21 cellular contexts compared by ENCODE assay signal in genomic region chr15:65042776-65043322, GRCh38. TPM values are rescaled to one million over a fixed set of nuclear protein-coding genes. Genes with fewer than 3 reads are reported as not detected.
DNase-seq lines count a peak whose midpoint lies in the region; ATAC-seq, FAIRE-seq and TF ChIP-seq lines count a peak whose summit lies in the region.
"Had no signal": no experiment of that assay in that cellular context is flagged by ENCODE, and none has a peak within 500 bp of the region (broad histone marks: within the 10 kb centered on the region; RNA-seq: fewer than 3 reads in every experiment).

No MANE protein-coding gene starts in this region.

- H3K36me3 Mint-ChIP-seq in glutamatergic neuron (ENCODE audit: unreplicated experiment) = peaks cover 6% of the 10 kb centered on the region
- H3K36me3 Mint-ChIP-seq: activated naive CD4-positive, alpha-beta T cell treated with anti-CD3 and anti-CD28 coated beads, Interleukin-2, amount 50 U/mL, for 72 hours; naive thymus-derived CD8-positive, alpha-beta T cell had no signal

- H3K9me2 ChIP-seq in PC-3 (replicated peaks; ENCODE audit: low read length) = no peaks in the 10 kb centered on the region

- TF ChIP-seq CTCF in A549 (IDR thresholded peaks at IDR 0.05) (no peak), PC-3 (conservative IDR thresholded peaks at IDR 0.05; ENCODE audit: low read depth, low read length) (no peak), glutamatergic neuron (IDR thresholded peaks at IDR 0.05; ENCODE audit: partially characterized antibody, unreplicated experiment) (no peak), prostate gland (IDR thresholded peaks at IDR 0.05) (no peak)

- TF ChIP-seq POLR2A in A549 (IDR thresholded peaks at IDR 0.05; ENCODE audit: low read length) = no peak
- no peak for TF ChIP-seq POLR2A in prostate gland (IDR thresholded peaks at IDR 0.05)

- peak overlapping the region; percentile 19; the same call in 2 of the 3 replicates for H3K4me2 ChIP-seq in A549
- H3K4me2 ChIP-seq in PC-3 (ENCODE audit: low read length) = peak overlapping the region; percentile 5; the same call in 1 of the 2 replicates

- no peak for TF ChIP-seq EP300 in A549 (IDR thresholded peaks at IDR 0.05)

- FAIRE-seq in A549 (lab: Jason Lieb, UNC) = no peak
- FAIRE-seq: A204.1, urothelium cell line had no signal

- no peaks in the 10 kb centered on the region for H4K20me1 ChIP-seq in PC-3 (ENCODE audit: low read length)
- H4K20me1 ChIP-seq: BLaER1 treated with 17β-estradiol and CSF1 and Interleukin-3, amounts not matched to agents 10 nM and 100 nM had no signal

- no peaks in the 10 kb centered on the region for H3K79me2 ChIP-seq in PC-3 (ENCODE audit: low read length)

- no peaks in the 10 kb centered on the region for H3F3A ChIP-seq in PC-3 (ENCODE audit: low read length, unreplicated experiment)

- DNase-seq in A549 (ENCODE audit: low read depth in 1 of 2, low spot score in 1 of 2) (no peak), PC-3 (peak; percentile 28), glutamatergic neuron (no peak), prostate gland (ENCODE audit: low spot score) (no peak)
- DNase-seq: activated T-cell treated with anti-CD3 and anti-CD28 coated beads, Interleukin-2, amount 50 U/mL, for 72 hours; EL; hippocampal formation; islet precursor cell; Karpas-422; naive thymus-derived CD8-positive, alpha-beta T cell; NCI-H1105; NCI-H524; posterior cingulate gyrus; RPMI8226; stimulated activated CD4-positive, alpha-beta T cell treated with anti-CD3 and anti-CD28 coated beads, Interleukin-4, amount 100 ng/mL, for 24 hours had no signal

- H3K9ac ChIP-seq in PC-3 (ENCODE audit: low read length) (no peak overlapping the region), mucosa of rectum (ENCODE audit: low read depth in 1 of 2, low read length in 2 of 2) (peak overlapping the region; percentile 44 to 54)
- H3K9ac ChIP-seq: BLaER1 treated with 17β-estradiol and CSF1 and Interleukin-3, amounts not matched to agents 10 nM and 100 nM had no signal

- WGBS in A549 (ENCODE audit: missing lambda C conversion rate) = 82% methylated on average over 4 of the region's 4 CpGs
- 17% methylated on average over 4 of the region's 4 CpGs for WGBS in prostate gland

- H3K4me1 Mint-ChIP-seq in glutamatergic neuron (ENCODE audit: low read depth, unreplicated experiment) = peaks cover 19% of the 10 kb centered on the region
- H3K4me1 Mint-ChIP-seq: naive thymus-derived CD8-positive, alpha-beta T cell had no signal

- ATAC-seq in A549 (no peak), PC-3 (peak; percentile 59), SK-N-SH treated with all-trans-retinoic acid at 6 μM for 48 hours (no peak)
- ATAC-seq: activated naive CD4-positive, alpha-beta T cell treated with anti-CD3 and anti-CD28 coated beads, Interleukin-2, amount 50 U/mL, for 72 hours; activated T-cell treated with anti-CD3 and anti-CD28 coated beads, Interleukin-2, amount 50 U/mL, for 72 hours; naive thymus-derived CD8-positive, alpha-beta T cell had no signal

- intact Hi-C loops in PC-3 (cut with micrococcal nuclease) (no loop called here), prostate gland (cut with DNase I) (no loop called here)

- H3K27ac ChIP-seq in A549 (peak overlapping the region; percentile 78 to 82), PC-3 (ENCODE audit: low read length) (no peak overlapping the region; the same call in 1 of the 2 replicates), mucosa of rectum (ENCODE audit: low read depth in 2 of 2, low read length in 2 of 2) (peak overlapping the region; percentile 89 to 90), prostate gland (no peak overlapping the region)
- H3K27ac ChIP-seq: BLaER1 treated with 17β-estradiol and CSF1 and Interleukin-3, amounts not matched to agents 10 nM and 100 nM had no signal

- H3K27me3 ChIP-seq in PC-3 (ENCODE audit: low read length) = no peaks in the 10 kb centered on the region
- no peaks in the 10 kb centered on the region for H3K27me3 ChIP-seq in mucosa of rectum (ENCODE audit: control insufficient read depth in 2 of 2, insufficient read depth in 2 of 2, low read length in 2 of 2)
- no peaks in the 10 kb centered on the region for H3K27me3 ChIP-seq in prostate gland (replicated peaks; ENCODE audit: insufficient read depth)
- H3K27me3 ChIP-seq: BLaER1 treated with 17β-estradiol and CSF1 and Interleukin-3, amounts not matched to agents 10 nM and 100 nM had no signal

- no peak overlapping the region for H3K4me3 ChIP-seq in A549
- no peak overlapping the region for H3K4me3 ChIP-seq in PC-3 (ENCODE audit: low read length)
- peak overlapping the region in 1 of 2 donors; percentile 42 for H3K4me3 ChIP-seq in mucosa of rectum (ENCODE audit: low read length in 2 of 2)
- no peak overlapping the region for H3K4me3 ChIP-seq in prostate gland
- H3K4me3 ChIP-seq: BLaER1 treated with 17β-estradiol and CSF1 and Interleukin-3, amounts not matched to agents 10 nM and 100 nM had no signal

- H3K4me1 ChIP-seq in A549 (peaks cover 39% of the 10 kb centered on the region), PC-3 (ENCODE audit: insufficient read depth, low read length) (peaks cover 14% of the 10 kb centered on the region; the same call in 1 of the 2 replicates), mucosa of rectum (ENCODE audit: control insufficient read depth in 2 of 2, insufficient read depth in 2 of 2, low read length in 2 of 2) (peaks cover 30 to 39% of the 10 kb centered on the region in 2 donors), prostate gland (replicated peaks) (no peaks in the 10 kb centered on the region)

- H3K4me3 Mint-ChIP-seq in glutamatergic neuron (ENCODE audit: unreplicated experiment) = no peak overlapping the region
- H3K4me3 Mint-ChIP-seq: activated T-cell treated with anti-CD3 and anti-CD28 coated beads, Interleukin-2, amount 50 U/mL, for 72 hours; naive thymus-derived CD8-positive, alpha-beta T cell had no signal

- peaks cover 21% of the 10 kb centered on the region for H3K27me3 Mint-ChIP-seq in glutamatergic neuron (ENCODE audit: unreplicated experiment)

- no peak for TF ChIP-seq RAD21 in A549 (conservative IDR thresholded peaks at IDR 0.05 in 1 of 2, IDR thresholded peaks at IDR 0.05 in 1 of 2)

- no peak overlapping the region for H3K27ac Mint-ChIP-seq in glutamatergic neuron (ENCODE audit: unreplicated experiment)
- H3K27ac Mint-ChIP-seq: activated T-cell treated with anti-CD3 and anti-CD28 coated beads, Interleukin-2, amount 50 U/mL, for 72 hours had no signal

- CTCF ChIA-PET in A549 (lab: Yijun Ruan, JAX) (interaction anchor here (0.8 to 33.7 kb wide), 6 partner anchors 10 to 255 kb away, joined by 5 to 1280 read pairs (median 43); partner anchors contain the start of genes KBTBD13 and RASL12), PC-3 (lab: Charles Lee) (interaction anchor here (0.6 to 1.2 kb wide), 2 partner anchors 9 to 145 kb away, joined by 4 to 8 read pairs; no protein-coding TSS in a partner anchor)

- no peak overlapping the region for H2AFZ ChIP-seq in PC-3 (ENCODE audit: low read length)

- H3K36me3 ChIP-seq in PC-3 (ENCODE audit: low read depth, low read length) = no peaks in the 10 kb centered on the region
- H3K36me3 ChIP-seq in mucosa of rectum (ENCODE audit: control insufficient read depth in 2 of 2, insufficient read depth in 2 of 2, low read length in 2 of 2) = peaks cover 2 to 4% of the 10 kb centered on the region in 2 donors
- no peaks in the 10 kb centered on the region for H3K36me3 ChIP-seq in prostate gland
- H3K36me3 ChIP-seq: BLaER1 treated with 17β-estradiol and CSF1 and Interleukin-3, amounts not matched to agents 10 nM and 100 nM had no signal

- H3K9me3 ChIP-seq in A549 (no peaks in the 10 kb centered on the region), PC-3 (ENCODE audit: low read length) (no peaks in the 10 kb centered on the region), mucosa of rectum (ENCODE audit: control insufficient read depth in 2 of 2, low read length in 2 of 2) (no peaks in the 10 kb centered on the region), prostate gland (no peaks in the 10 kb centered on the region)
- H3K9me3 ChIP-seq: BLaER1 treated with 17β-estradiol and CSF1 and Interleukin-3, amounts not matched to agents 10 nM and 100 nM had no signal

- POLR2A ChIA-PET in A549 (lab: Yijun Ruan, JAX) (no interaction called here), PC-3 (lab: Charles Lee; ENCODE audit: unreplicated experiment) (no interaction called here)

- no TSS peak for BruUV-seq in PC-3 (replicated peaks; lab: Mats Ljungman, UMichigan)

- H3K9me3 Mint-ChIP-seq in glutamatergic neuron (ENCODE audit: unreplicated experiment) = peaks cover 16% of the 10 kb centered on the region
- H3K9me3 Mint-ChIP-seq: activated naive CD4-positive, alpha-beta T cell treated with anti-CD3 and anti-CD28 coated beads, Interleukin-2, amount 50 U/mL, for 72 hours; activated T-cell treated with anti-CD3 and anti-CD28 coated beads, Interleukin-2, amount 50 U/mL, for 72 hours; naive thymus-derived CD8-positive, alpha-beta T cell had no signal

RNA-seq across cellular contexts. Expression of gene SLC51B, which starts 2.3 kb away (rescaled TPM):
- polyA plus RNA-seq in A549 (2011; rRNA removed) (16.1 and 17.9 TPM in 2 replicates), A549 (2017; fragmentation: RNase III; extraction: RNeasy Plus Mini Kit Qiagen cat#74134 plus additional on column Dnase treatment) (8.6 to 12.2 TPM (median 8.6 TPM) in 3 replicates)
- polyA plus RNA-seq in A549 (2012; cell fraction: cytosol; rRNA removed) = 4.2 and 4.9 TPM in 2 replicates
- polyA plus RNA-seq in A549 (2012; cell fraction: nucleus; rRNA removed) = 1.7 and 2.4 TPM in 2 replicates
- 2.9 and 3.1 TPM in 2 replicates for polyA minus RNA-seq in A549 (2011; rRNA and poly(A)+ RNA removed)
- total RNA-seq in PC-3 (2014; rRNA removed) (not detected in 2 replicates), glutamatergic neuron (ENCODE audit: unreplicated experiment) (not detected), prostate gland (under 1 TPM in 1 of 2 donors, not detected in 1; 0.68 TPM)
- total RNA-seq: activated naive CD4-positive, alpha-beta T cell treated with anti-CD3 and anti-CD28 coated beads, Interleukin-2, amount 50 U/mL, for 72 hours; activated T-cell treated with anti-CD3 and anti-CD28 coated beads, Interleukin-2, amount 50 U/mL, for 72 hours; naive thymus-derived CD8-positive, alpha-beta T cell had no signal
- polyA plus RNA-seq: naive thymus-derived CD8-positive, alpha-beta T cell had no signal

RNA-seq across cellular contexts. Expression of gene MTFMT, which starts 13.4 kb away (rescaled TPM):
- polyA plus RNA-seq in A549 (2011; rRNA removed) (23.4 and 25.2 TPM in 2 replicates), A549 (2017; fragmentation: RNase III; extraction: RNeasy Plus Mini Kit Qiagen cat#74134 plus additional on column Dnase treatment) (19.2 to 21.4 TPM (median 20.8 TPM) in 3 replicates)
- polyA plus RNA-seq in A549 (2012; cell fraction: cytosol; rRNA removed) = 13.2 and 14.6 TPM in 2 replicates
- polyA plus RNA-seq in A549 (2012; cell fraction: nucleus; rRNA removed) = 6.8 and 8.6 TPM in 2 replicates
- polyA minus RNA-seq in A549 (2011; rRNA and poly(A)+ RNA removed) = 8.7 and 10.4 TPM in 2 replicates
- total RNA-seq in PC-3 (2014; rRNA removed) (15.5 and 31.3 TPM in 2 replicates), glutamatergic neuron (ENCODE audit: unreplicated experiment) (12.6 TPM), prostate gland (10 to 100 TPM; 31.0 to 37.9 TPM)

RNA-seq across cellular contexts. Expression of gene RASL12, which starts 24.9 kb away (rescaled TPM):
- polyA plus RNA-seq in A549 (2011; rRNA removed) = 0.08 and 0.28 TPM in 2 replicates
- 0.11 and 0.21 TPM in 2 replicates for polyA plus RNA-seq in A549 (2012; cell fraction: cytosol; rRNA removed)
- polyA plus RNA-seq in A549 (2012; cell fraction: nucleus; rRNA removed) = 0.16 and 0.17 TPM in 2 replicates
- polyA plus RNA-seq in A549 (2017; fragmentation: RNase III; extraction: RNeasy Plus Mini Kit Qiagen cat#74134 plus additional on column Dnase treatment) = 0.12 to 0.34 TPM (median 0.18 TPM) in 3 replicates
- 0.19 and 0.29 TPM in 2 replicates for polyA minus RNA-seq in A549 (2011; rRNA and poly(A)+ RNA removed)
- total RNA-seq in PC-3 (2014; rRNA removed) = not detected in 2 replicates
- 0.44 TPM for total RNA-seq in glutamatergic neuron (ENCODE audit: unreplicated experiment)
- total RNA-seq in prostate gland = 100 to 1,000 TPM in 1 of 2 donors, 10 to 100 TPM in 1; 56.3 to 124 TPM
- total RNA-seq: activated naive CD4-positive, alpha-beta T cell treated with anti-CD3 and anti-CD28 coated beads, Interleukin-2, amount 50 U/mL, for 72 hours; activated T-cell treated with anti-CD3 and anti-CD28 coated beads, Interleukin-2, amount 50 U/mL, for 72 hours; naive thymus-derived CD8-positive, alpha-beta T cell had no signal
- polyA plus RNA-seq: naive thymus-derived CD8-positive, alpha-beta T cell had no signal

RNA-seq across cellular contexts. Expression of gene KBTBD13, which starts 33.7 kb away (rescaled TPM):
- polyA plus RNA-seq in A549 (2011; rRNA removed) (not detected in 2 replicates), A549 (2017; fragmentation: RNase III; extraction: RNeasy Plus Mini Kit Qiagen cat#74134 plus additional on column Dnase treatment) (not detected in 3 replicates)
- not detected in 2 replicates for polyA plus RNA-seq in A549 (2012; cell fraction: cytosol; rRNA removed)
- not detected in 2 replicates for polyA plus RNA-seq in A549 (2012; cell fraction: nucleus; rRNA removed)
- not detected in 2 replicates for polyA minus RNA-seq in A549 (2011; rRNA and poly(A)+ RNA removed)
- total RNA-seq in PC-3 (2014; rRNA removed) (not detected in 2 replicates), glutamatergic neuron (ENCODE audit: unreplicated experiment) (not detected), prostate gland (under 1 TPM in 1 of 2 donors, not detected in 1; 0.57 TPM)
- total RNA-seq: activated naive CD4-positive, alpha-beta T cell treated with anti-CD3 and anti-CD28 coated beads, Interleukin-2, amount 50 U/mL, for 72 hours; activated T-cell treated with anti-CD3 and anti-CD28 coated beads, Interleukin-2, amount 50 U/mL, for 72 hours; naive thymus-derived CD8-positive, alpha-beta T cell had no signal
- polyA plus RNA-seq: naive thymus-derived CD8-positive, alpha-beta T cell had no signal

RNA-seq across cellular contexts. Expression of gene SPG21, which starts 53.1 kb away (rescaled TPM):
- polyA plus RNA-seq in A549 (2011; rRNA removed) (146 and 155 TPM in 2 replicates), A549 (2017; fragmentation: RNase III; extraction: RNeasy Plus Mini Kit Qiagen cat#74134 plus additional on column Dnase treatment) (111 to 117 TPM (median 113 TPM) in 3 replicates)
- polyA plus RNA-seq in A549 (2012; cell fraction: cytosol; rRNA removed) = 84.5 and 89.8 TPM in 2 replicates
- polyA plus RNA-seq in A549 (2012; cell fraction: nucleus; rRNA removed) = 39.9 and 74.5 TPM in 2 replicates
- 72.7 and 74.9 TPM in 2 replicates for polyA minus RNA-seq in A549 (2011; rRNA and poly(A)+ RNA removed)
- total RNA-seq in PC-3 (2014; rRNA removed) (53.0 and 53.8 TPM in 2 replicates), glutamatergic neuron (ENCODE audit: unreplicated experiment) (82.7 TPM), prostate gland (10 to 100 TPM; 95.8 to 98.8 TPM)

Comparison
In these comparisons a context has a peak if more than half of its experiments do, and no peak if none do; other contexts are left out.
1. H3K27ac ChIP-seq: peak in A549 (2 of 2) and mucosa of rectum (2 of 2); none in PC-3 (single experiment) and prostate gland (0 of 2).
2. RNA of gene RASL12, which starts 24.9 kb away (total RNA-seq): 56.3 to 124 TPM in prostate gland; 0.44 TPM in glutamatergic neuron (single experiment) and not detected in PC-3; every median in the first group is over 10 times any median in the second.